ENCODE assay signal across 22 cellular contexts in genomic region chr6:151448623-151449022, GRCh38. TPM values are rescaled to one million over a fixed set of nuclear protein-coding genes. Genes with fewer than 3 reads are reported as not detected.
DNase-seq lines count a peak whose midpoint lies in the region; ATAC-seq and TF ChIP-seq lines count a peak whose summit lies in the region.
"Had no signal": no experiment of that assay in that cellular context is flagged by ENCODE, and none has a peak within 500 bp of the region (broad histone marks: within the 10 kb centered on the region; RNA-seq: fewer than 3 reads in every experiment).

No MANE protein-coding gene starts in this region.

- peak overlapping the region; percentile 28 for H3K4me2 ChIP-seq in BLaER1

- in situ Hi-C loops in brain microvascular endothelial cell (cut with HindIII; ENCODE audit: low pct_ligation_motif_present, low sequenced_read_pairs), result no loop called here

- H3K36me3 ChIP-seq in BLaER1 (peaks cover 16% of the 10 kb centered on the region), brain microvascular endothelial cell (replicated peaks) (no peaks in the 10 kb centered on the region)
- H3K36me3 ChIP-seq: pancreas, sigmoid colon, suprapubic skin had no signal

- H3K9me3 Mint-ChIP-seq in HFFc6 (no peaks in the 10 kb centered on the region), nephron (peaks cover 2% of the 10 kb centered on the region)
- no peaks in the 10 kb centered on the region for H3K9me3 Mint-ChIP-seq in activated naive CD8-positive, alpha-beta T cell treated with anti-CD3 and anti-CD28 coated beads, Interleukin-2, amount 50 U/mL, for 24 hours
- no peaks in the 10 kb centered on the region for H3K9me3 Mint-ChIP-seq in activated T-cell treated with anti-CD3 and anti-CD28 coated beads, Interleukin-2, amount 50 U/mL, for 72 hours
- H3K9me3 Mint-ChIP-seq: CD8-positive, alpha-beta memory T cell; dendritic cell treated with granulocyte-macrophage colony-stimulating factor and Interleukin-4, amounts not matched to agents 40 ng/mL and 50 ng/mL, for 4 days had no signal

- H3K9me3 ChIP-seq in BLaER1, result no peaks in the 10 kb centered on the region
- H3K9me3 ChIP-seq: pancreas, sigmoid colon, suprapubic skin had no signal

- peaks cover 18% of the 10 kb centered on the region for H3K4me1 ChIP-seq in BLaER1

- H3K4me3 Mint-ChIP-seq in HFFc6 (no peak overlapping the region), nephron (no peak overlapping the region)
- H3K4me3 Mint-ChIP-seq in activated naive CD8-positive, alpha-beta T cell treated with anti-CD3 and anti-CD28 coated beads, Interleukin-2, amount 50 U/mL, for 24 hours, result no peak overlapping the region
- H3K4me3 Mint-ChIP-seq in activated T-cell treated with anti-CD3 and anti-CD28 coated beads, Interleukin-2, amount 50 U/mL, for 72 hours, result no peak overlapping the region
- H3K4me3 Mint-ChIP-seq: dendritic cell treated with granulocyte-macrophage colony-stimulating factor and Interleukin-4, amounts not matched to agents 40 ng/mL and 50 ng/mL, for 4 days had no signal

- H3K4me1 Mint-ChIP-seq in HFFc6 (ENCODE audit: low read depth) (peaks cover 56% of the 10 kb centered on the region), nephron (peaks cover 10% of the 10 kb centered on the region)
- H3K4me1 Mint-ChIP-seq in activated naive CD8-positive, alpha-beta T cell treated with anti-CD3 and anti-CD28 coated beads, Interleukin-2, amount 50 U/mL, for 24 hours, result peaks cover 32% of the 10 kb centered on the region
- peaks cover 38% of the 10 kb centered on the region for H3K4me1 Mint-ChIP-seq in activated T-cell treated with anti-CD3 and anti-CD28 coated beads, Interleukin-2, amount 50 U/mL, for 72 hours (ENCODE audit: low read depth)

- no peak for ATAC-seq in GM21528 (IDR thresholded peaks at IDR 0.05; ENCODE audit: low FRiP score, unreplicated experiment)
- ATAC-seq in activated naive CD8-positive, alpha-beta T cell treated with anti-CD3 and anti-CD28 coated beads, Interleukin-2, amount 50 U/mL, for 24 hours, result no peak
- no peak for ATAC-seq in activated T-cell treated with anti-CD3 and anti-CD28 coated beads, Interleukin-2, amount 50 U/mL, for 72 hours (replicated peaks in 1 of 2)
- ATAC-seq: pancreas had no signal

- no peak overlapping the region for H3K27ac ChIP-seq in BLaER1
- H3K27ac ChIP-seq in brain microvascular endothelial cell, result no peak overlapping the region
- H3K27ac ChIP-seq: pancreas, sigmoid colon, suprapubic skin had no signal

- DNase-seq in HFFc6, result no peak
- DNase-seq in brain microvascular endothelial cell, result no peak
- no peak for DNase-seq in stimulated activated naive CD4-positive, alpha-beta T cell treated with Interleukin-2 at 50 U/mL for 16 hours (lab: John Stamatoyannopoulos, UW)
- DNase-seq in activated naive CD8-positive, alpha-beta T cell treated with anti-CD3 and anti-CD28 coated beads, Interleukin-2, amount 50 U/mL, for 24 hours, result no peak
- no peak for DNase-seq in activated T-cell treated with anti-CD3 and anti-CD28 coated beads, Interleukin-2, amount 50 U/mL, for 72 hours
- DNase-seq: activated CD4-positive, alpha-beta T cell treated with anti-CD3 and anti-CD28 coated beads, Interleukin-2, amount 50 U/mL, for 1 hour; activated effector memory CD4-positive, alpha-beta T cell treated with Interleukin-2 at 50 U/mL for 16 hours; CD8-positive, alpha-beta memory T cell; foreskin melanocyte; hypothalamus; NCI-H774; pancreas; SHP77 treated with DMSO at 0.1 percent for 48 hours; sigmoid colon had no signal

- TF ChIP-seq CTCF in HFFc6 (IDR thresholded peaks at IDR 0.05) (peak; percentile 40), brain microvascular endothelial cell (IDR thresholded peaks at IDR 0.05; ENCODE audit: low read depth, low read length, missing control alignments) (peak; percentile 17), nephron (IDR thresholded peaks at IDR 0.05; ENCODE audit: unreplicated experiment in 3 of 3) (no peak)

- H3K27me3 Mint-ChIP-seq in HFFc6 (ENCODE audit: insufficient read depth) (no peaks in the 10 kb centered on the region; the same call in none of the 2 replicates), nephron (ENCODE audit: low read depth) (no peaks in the 10 kb centered on the region)
- peaks cover 3% of the 10 kb centered on the region for H3K27me3 Mint-ChIP-seq in activated naive CD8-positive, alpha-beta T cell treated with anti-CD3 and anti-CD28 coated beads, Interleukin-2, amount 50 U/mL, for 24 hours
- no peaks in the 10 kb centered on the region for H3K27me3 Mint-ChIP-seq in activated T-cell treated with anti-CD3 and anti-CD28 coated beads, Interleukin-2, amount 50 U/mL, for 72 hours (ENCODE audit: low read depth)
- H3K27me3 Mint-ChIP-seq: CD8-positive, alpha-beta memory T cell; dendritic cell treated with granulocyte-macrophage colony-stimulating factor and Interleukin-4, amounts not matched to agents 40 ng/mL and 50 ng/mL, for 4 days had no signal

- no peak overlapping the region for H3K9ac ChIP-seq in BLaER1

- H3K27me3 ChIP-seq in BLaER1, result no peaks in the 10 kb centered on the region
- no peaks in the 10 kb centered on the region for H3K27me3 ChIP-seq in brain microvascular endothelial cell (replicated peaks)
- H3K27me3 ChIP-seq: pancreas, sigmoid colon, suprapubic skin had no signal

- no peaks in the 10 kb centered on the region for H4K20me1 ChIP-seq in BLaER1

- H3K4me3 ChIP-seq in BLaER1 (no peak overlapping the region), brain microvascular endothelial cell (ENCODE audit: low read depth, low read length) (no peak overlapping the region)
- H3K4me3 ChIP-seq: pancreas, sigmoid colon, suprapubic skin had no signal

- H3K36me3 Mint-ChIP-seq in HFFc6 (ENCODE audit: low read depth), result peaks cover 23% of the 10 kb centered on the region
- peaks cover 30% of the 10 kb centered on the region for H3K36me3 Mint-ChIP-seq in nephron (ENCODE audit: low read depth)
- H3K36me3 Mint-ChIP-seq in activated naive CD8-positive, alpha-beta T cell treated with anti-CD3 and anti-CD28 coated beads, Interleukin-2, amount 50 U/mL, for 24 hours (ENCODE audit: low read depth), result peaks cover 18% of the 10 kb centered on the region
- peaks cover 0 to 9% of the 10 kb centered on the region in 2 donors for H3K36me3 Mint-ChIP-seq in activated T-cell treated with anti-CD3 and anti-CD28 coated beads, Interleukin-2, amount 50 U/mL, for 72 hours (ENCODE audit: insufficient read depth in 2 of 2)

- H3K27ac Mint-ChIP-seq in HFFc6 (peak overlapping the region; percentile 19; the same call in 1 of the 2 replicates), nephron (peak overlapping the region in 2 of 3 experiments; percentile 7 to 27)
- H3K27ac Mint-ChIP-seq in activated naive CD8-positive, alpha-beta T cell treated with anti-CD3 and anti-CD28 coated beads, Interleukin-2, amount 50 U/mL, for 24 hours, result no peak overlapping the region
- H3K27ac Mint-ChIP-seq in activated T-cell treated with anti-CD3 and anti-CD28 coated beads, Interleukin-2, amount 50 U/mL, for 72 hours, result no peak overlapping the region
- H3K27ac Mint-ChIP-seq: dendritic cell treated with granulocyte-macrophage colony-stimulating factor and Interleukin-4, amounts not matched to agents 40 ng/mL and 50 ng/mL, for 4 days had no signal

RNA-seq across cellular contexts. Expression of gene RMND1, which starts 3.3 kb away (rescaled TPM):
- total RNA-seq in HFFc6 (2021; fragmentation: NEBNext Ultra II Directional; extraction: Animal tissue kit (Norgen Biotek cat#: 25700)), result 10 to 100 TPM; 20.6 to 27.5 (median 22.0) TPM
- total RNA-seq in activated T-cell treated with anti-CD3 and anti-CD28 coated beads, Interleukin-2, amount 50 U/mL, for 72 hours, result 10 to 100 TPM; 22.7 to 26.6 TPM

RNA-seq across cellular contexts. Expression of gene CCDC170, which starts 45.2 kb away (rescaled TPM):
- total RNA-seq in HFFc6 (2021; fragmentation: NEBNext Ultra II Directional; extraction: Animal tissue kit (Norgen Biotek cat#: 25700)), result under 1 TPM; 0.09 to 0.43 (median 0.30) TPM
- not detected for total RNA-seq in activated T-cell treated with anti-CD3 and anti-CD28 coated beads, Interleukin-2, amount 50 U/mL, for 72 hours
- total RNA-seq: bronchial epithelial cell; CD8-positive, alpha-beta memory T cell; lung microvascular endothelial cell; T-helper 1 cell treated with Interleukin-12 subunit alpha and Interleukin-12 subunit beta and Interleukin-4 antibody, amounts not matched to agents 30 ng/mL and 1 ng/mL, for 36 hours had no signal

RNA-seq across cellular contexts. Expression of gene ZBTB2, which starts 57.3 kb away (rescaled TPM):
- total RNA-seq in HFFc6 (2021; fragmentation: NEBNext Ultra II Directional; extraction: Animal tissue kit (Norgen Biotek cat#: 25700)), result 10 to 100 TPM; 16.5 to 22.1 (median 19.3) TPM
- 10 to 100 TPM; 24.3 to 27.7 TPM for total RNA-seq in activated T-cell treated with anti-CD3 and anti-CD28 coated beads, Interleukin-2, amount 50 U/mL, for 72 hours

Comparison
In these comparisons a context has a peak if more than half of its experiments do, and no peak if none do; other contexts are left out.
1. H3K27ac Mint-ChIP-seq: peak in HFFc6 (single experiment) and nephron (2 of 3); none in activated naive CD8-positive, alpha-beta T cell treated with anti-CD3 and anti-CD28 coated beads, Interleukin-2, amount 50 U/mL, for 24 hours (single experiment) and activated T-cell treated with anti-CD3 and anti-CD28 coated beads, Interleukin-2, amount 50 U/mL, for 72 hours (single experiment).
2. CTCF ChIP-seq: peak in HFFc6 (single experiment) and brain microvascular endothelial cell (single experiment); none in nephron (0 of 3).